Comparison of ENCODE assay signal across 8 cellular contexts in genomic region chr2:53970898-53971681, GRCh38. TPM values are rescaled to one million over a fixed set of nuclear protein-coding genes. Genes with fewer than 3 reads are reported as not detected.
DNase-seq lines count a peak whose midpoint lies in the region; ATAC-seq and TF ChIP-seq lines count a peak whose summit lies in the region.

Gene PSME4, minus strand, starts transcription at chr2:53970993. Its CDS starts 209 bp downstream, at chr2:53970784.

- TF ChIP-seq CTCF in GM13976 (IDR thresholded peaks at IDR 0.05; ENCODE audit: borderline replicate concordance, control extremely low read depth, extremely low read depth, insufficient read depth, missing control alignments): no peak
- TF ChIP-seq CTCF in adrenal gland (IDR thresholded peaks at IDR 0.05): no peak
- TF ChIP-seq CTCF in heart right ventricle (IDR thresholded peaks at IDR 0.05): no peak
- no peak for TF ChIP-seq CTCF in transverse colon (IDR thresholded peaks at IDR 0.05)

- H3K4me3 ChIP-seq in adrenal gland (peak within 1 kb of the TSS; percentile 69 to 90 (median 83)), heart right ventricle (peak within 1 kb of the TSS; percentile 80 to 95 (median 87)), transverse colon (peak within 1 kb of the TSS; percentile 81 to 99 (median 91))

- in situ Hi-C loops in GM13976 (cut with MboI; ENCODE audit: low sequenced_read_pairs, unreplicated experiment): no loop called here
- in situ Hi-C loops in transverse colon (cut with MboI; ENCODE audit: low pct_ligation_motif_present in 1 of 4, low pct_unique_long_range_greater_than_20kb in 1 of 4, low sequenced_read_pairs in 3 of 4): no loop called here

- no peaks in the 10 kb centered on the region for H3K9me3 ChIP-seq in adrenal gland (replicated peaks in 1 of 3)
- no peaks in the 10 kb centered on the region for H3K9me3 ChIP-seq in heart right ventricle
- no peaks in the 10 kb centered on the region for H3K9me3 ChIP-seq in transverse colon

- intact Hi-C loops in T-helper 1 cell treated with Interleukin-12 subunit alpha and Interleukin-12 subunit beta and Interleukin-4 antibody, amounts not matched to agents 30 ng/mL and 1 ng/mL, for 36 hours (cut with micrococcal nuclease): loop anchor here (1.0 to 2.0 kb wide), 15 partner anchors 10 to 1647 kb away; partner anchors contain the start of genes ACYP2, CLHC1, EML6 and ERLEC1
- intact Hi-C loops in adrenal gland (cut with DNase I) (no loop called here), heart right ventricle (cut with DNase I) (loop anchor here in 4 of 10 donors (5.0 to 10.0 kb wide), 5 partner anchors 71 to 146 kb away; partner anchors contain the start of gene ACYP2 (in 2 of the 4)), posterior cingulate gyrus (cut with DNase I) (loop anchor here (2.0 to 10.0 kb wide), 2 partner anchors 72 to 114 kb away; no protein-coding TSS in a partner anchor), transverse colon (cut with DNase I; ENCODE audit: low total_unique reads) (no loop called here)

- ATAC-seq in HG02798 (IDR thresholded peaks at IDR 0.05; ENCODE audit: poor library complexity, unreplicated experiment): peak; percentile 91
- peak; percentile 93 to 97 (median 94) for ATAC-seq in heart right ventricle

- no peak for TF ChIP-seq EP300 in transverse colon (IDR thresholded peaks at IDR 0.05; ENCODE audit: low read depth)

- H3K27ac ChIP-seq in adrenal gland: peak within 1 kb of the TSS; percentile 70 to 98 (median 93)
- peak within 1 kb of the TSS; percentile 89 to 99 (median 96) for H3K27ac ChIP-seq in heart right ventricle
- peak within 1 kb of the TSS; percentile 97 to 100 (median 98) for H3K27ac ChIP-seq in transverse colon

- DNase-seq in GM13976 (ENCODE audit: low spot score) (peak; percentile 97), NCI-H1436 (lab: John Stamatoyannopoulos, UW) (peak; percentile 82), adrenal gland (peak; percentile 93 to 97 (median 96)), heart right ventricle (peak; percentile 96 to 97), posterior cingulate gyrus (peak; percentile 92 to 99 (median 94)), transverse colon (peak; percentile 96)

- peaks cover 0 to 10% of the 10 kb centered on the region in 2 donors for H3K36me3 ChIP-seq in adrenal gland (replicated peaks in 1 of 2)
- H3K36me3 ChIP-seq in heart right ventricle: peaks cover 0 to 23% (median 0%) of the 10 kb centered on the region in 9 donors
- peaks cover 0 to 14% (median 0%) of the 10 kb centered on the region in 4 donors for H3K36me3 ChIP-seq in transverse colon

- peak; percentile 93 to 97 for TF ChIP-seq POLR2A in adrenal gland (IDR thresholded peaks at IDR 0.05)
- TF ChIP-seq POLR2A in transverse colon (IDR thresholded peaks at IDR 0.05): peak; percentile 93

- H3K4me1 ChIP-seq in adrenal gland (replicated peaks in 1 of 2) (peaks cover 23 to 42% of the 10 kb centered on the region in 2 donors), heart right ventricle (peaks cover 0 to 47% (median 27%) of the 10 kb centered on the region in 9 donors), transverse colon (peaks cover 5 to 51% (median 19%) of the 10 kb centered on the region in 4 donors)

- WGBS in adrenal gland, 4 donors: 0 to 1% (median 1%) methylated on average over 9 to 61 of the region's 61 CpGs
- 0 to 1% methylated on average over 53 to 61 of the region's 61 CpGs for WGBS in heart right ventricle, 2 donors
- WGBS in transverse colon (ENCODE audit: low coverage in 1 of 2), 2 donors: 0 to 1% methylated on average over 6 to 26 of the region's 61 CpGs

- H3K27me3 ChIP-seq in adrenal gland (no peaks in the 10 kb centered on the region), heart right ventricle (no peaks in the 10 kb centered on the region), transverse colon (no peaks in the 10 kb centered on the region)

RNA-seq across cellular contexts. Expression of gene PSME4, which starts in this region (rescaled TPM):
- 56.6 and 65.2 TPM in 2 replicates for total RNA-seq in T-helper 1 cell treated with Interleukin-12 subunit alpha and Interleukin-12 subunit beta and Interleukin-4 antibody, amounts not matched to agents 30 ng/mL and 1 ng/mL, for 36 hours
- total RNA-seq in adrenal gland (10 to 100 TPM; 23.9 to 54.9 (median 41.9) TPM), heart right ventricle (10 to 100 TPM; 53.1 to 77.8 (median 66.6) TPM), transverse colon (10 to 100 TPM; 28.5 to 44.8 (median 32.4) TPM)
- polyA plus RNA-seq in adrenal gland (10 to 100 TPM; 25.3 to 42.7 (median 40.2) TPM), heart right ventricle (10 to 100 TPM; 36.1 to 38.1 TPM)

Comparison
In these comparisons a context has a peak if more than half of its experiments do, and no peak if none do; other contexts are left out.
1. Peak in every context shown above with its lines: DNase-seq, ATAC-seq, H3K4me3 ChIP-seq and H3K27ac ChIP-seq.
2. intact Hi-C loops: an anchor here in T-helper 1 cell treated with Interleukin-12 subunit alpha and Interleukin-12 subunit beta and Interleukin-4 antibody, amounts not matched to agents 30 ng/mL and 1 ng/mL, for 36 hours (1.0 to 2.0 kb wide) and posterior cingulate gyrus (2.0 to 10.0 kb wide); none called in adrenal gland and transverse colon.